24 cellular contexts compared by ENCODE assay signal in the genomic region with DNA sequence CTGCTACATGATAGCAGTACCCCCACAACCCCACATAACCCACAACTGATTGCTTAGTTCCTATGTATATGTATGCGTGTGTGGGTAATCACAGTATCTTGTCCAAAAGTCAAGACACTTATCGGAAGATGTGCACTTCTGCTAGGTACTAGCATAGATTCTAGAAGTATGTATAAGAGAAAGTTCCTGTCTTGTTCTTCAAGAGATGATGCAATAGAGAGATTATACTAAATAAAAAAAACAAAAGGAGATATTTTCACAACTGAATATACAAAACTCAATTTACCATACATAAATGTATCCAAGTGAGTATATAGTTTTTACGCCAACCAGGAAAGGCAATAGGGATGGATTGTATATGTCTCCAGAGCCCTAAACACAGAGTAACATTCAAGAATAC.
"Had no signal": no experiment of that assay in that cellular context is flagged by ENCODE, and none has a peak within 500 bp of the region (broad histone marks: within the 10 kb centered on the region; RNA-seq: fewer than 3 reads in every experiment).

No MANE protein-coding gene starts in this region.

- H3K27ac Mint-ChIP-seq: activated CD4-positive, alpha-beta memory T cell treated with anti-CD3 and anti-CD28 coated beads for 36 hours; activated CD4-positive, alpha-beta T cell treated with anti-CD3 and anti-CD28 coated beads, Interleukin-2, amount 10 ng/mL, durations not matched to agents 7 days and 5 days; activated naive CD4-positive, alpha-beta T cell treated with anti-CD3 and anti-CD28 coated beads, Interleukin-2, amount 50 U/mL, for 72 hours had no signal

- H3K27ac ChIP-seq: PC-9 had no signal

- FAIRE-seq: TTC549 had no signal

- H3K4me3 ChIP-seq: PC-9 had no signal

- DNase-seq: activated CD4-positive, alpha-beta memory T cell treated with anti-CD3 and anti-CD28 coated beads for 36 hours; activated CD4-positive, alpha-beta T cell treated with anti-CD3 and anti-CD28 coated beads, Interleukin-2, amount 10 ng/mL, durations not matched to agents 7 days and 5 days; activated CD4-positive, CD25-positive, alpha-beta regulatory T cell; activated CD8-positive, alpha-beta memory T cell treated with anti-CD3 and anti-CD28 coated beads for 24 hours; activated effector memory CD4-positive, alpha-beta T cell treated with anti-CD3 and anti-CD28 coated beads, Interleukin-2, amount 50 U/mL, for 16 hours; activated naive CD4-positive, alpha-beta T cell treated with Interleukin-2 at 50 U/mL for 16 hours; activated T-cell treated with anti-CD3 and anti-CD28 coated beads, Interleukin-2, amount 50 U/mL, for 4 hours; anterior cingulate cortex; cerebellar nuclear complex; Karpas-422; MM.1S; NCI-H1105; NCI-H1436; NCI-H1694 treated with DMSO at 0.1 percent for 48 hours; NCI-H2029 treated with DMSO at 0.1 percent for 48 hours; NCI-H446; NCI-H524; PC-9; SIG-M5; T-cell; T-helper 2 cell; T1000 had no signal

- ATAC-seq: activated naive CD4-positive, alpha-beta T cell treated with anti-CD3 and anti-CD28 coated beads, Interleukin-2, amount 50 U/mL, for 72 hours; activated T-cell treated with anti-CD3 and anti-CD28 coated beads, Interleukin-2, amount 50 U/mL, for 4 hours; T-cell had no signal

- H3K4me3 Mint-ChIP-seq: activated CD4-positive, alpha-beta memory T cell treated with anti-CD3 and anti-CD28 coated beads for 36 hours; activated CD4-positive, alpha-beta T cell treated with anti-CD3 and anti-CD28 coated beads, Interleukin-2, amount 10 ng/mL, durations not matched to agents 7 days and 5 days; activated T-cell treated with anti-CD3 and anti-CD28 coated beads, Interleukin-2, amount 50 U/mL, for 4 hours; T-cell had no signal

- H3K4me2 ChIP-seq: PC-9 had no signal

- H2AFZ ChIP-seq: PC-9 had no signal

- H3K27me3 Mint-ChIP-seq: activated CD4-positive, alpha-beta memory T cell treated with anti-CD3 and anti-CD28 coated beads for 36 hours; activated CD4-positive, alpha-beta T cell treated with anti-CD3 and anti-CD28 coated beads, Interleukin-2, amount 10 ng/mL, durations not matched to agents 7 days and 5 days; T-cell had no signal
